ENCODE assay signal across 30 cellular contexts in genomic region chr1:2944705-2945104, GRCh38.
"Had no signal": no experiment of that assay in that cellular context is flagged by ENCODE, and none has a peak within 500 bp of the region (broad histone marks: within the 10 kb centered on the region; RNA-seq: fewer than 3 reads in every experiment).

No MANE protein-coding gene starts in this region.

- ATAC-seq: activated CD8-positive, alpha-beta T cell treated with anti-CD3 and anti-CD28 coated beads for 36 hours; activated naive CD8-positive, alpha-beta T cell treated with anti-CD3 and anti-CD28 coated beads, Interleukin-2, amount 50 U/mL, for 24 hours; PC-3 had no signal

- FAIRE-seq: TTC549 had no signal

- H3K27me3 Mint-ChIP-seq: activated CD4-positive, alpha-beta T cell treated with anti-CD3 and anti-CD28 coated beads, Interleukin-2, amount 10 ng/mL, durations not matched to agents 24 days and 14 days; activated CD8-positive, alpha-beta T cell treated with anti-CD3 and anti-CD28 coated beads for 36 hours had no signal

- H3K36me3 ChIP-seq: Peyer's patch, SJSA1 had no signal

- H3K27ac ChIP-seq: Peyer's patch, SJSA1 had no signal

- H3K4me3 ChIP-seq: Peyer's patch, SJSA1 had no signal

- H3K4me1 Mint-ChIP-seq: activated CD4-positive, alpha-beta T cell treated with anti-CD3 and anti-CD28 coated beads, Interleukin-2, amount 10 ng/mL, durations not matched to agents 24 days and 14 days; activated naive CD8-positive, alpha-beta T cell treated with anti-CD3 and anti-CD28 coated beads, Interleukin-2, amount 50 U/mL, for 24 hours had no signal

- H3K4me2 ChIP-seq: SK-N-SH had no signal

- DNase-seq: activated CD4-positive, alpha-beta T cell treated with anti-CD3 and anti-CD28 coated beads, Interleukin-2, amount 10 ng/mL, durations not matched to agents 24 days and 14 days; activated CD4-positive, alpha-beta T cell treated with anti-CD3 and anti-CD28 coated beads, Interleukin-2, amount 50 U/mL, for 4 hours; activated CD8-positive, alpha-beta T cell treated with anti-CD3 and anti-CD28 coated beads for 36 hours; activated gamma-delta T cell; activated naive CD4-positive, alpha-beta T cell treated with Interleukin-2 at 50 U/mL for 16 hours; activated naive CD8-positive, alpha-beta T cell treated with anti-CD3 and anti-CD28 coated beads, Interleukin-2, amount 50 U/mL, for 24 hours; activated T-cell treated with anti-CD3 and anti-CD28 coated beads, Interleukin-2, amount 50 U/mL, for 24 hours; anterior cingulate cortex; central memory CD4-positive, alpha-beta T cell; Karpas-422; KBM-7; MM.1S; NCI-H1105; NCI-H1417 treated with DMSO at 0.1 percent for 48 hours; NCI-H187 treated with DMSO at 0.1 percent for 48 hours; NCI-H2081 treated with DMSO at 0.1 percent for 48 hours; NCI-H226; NCI-H524 treated with DMSO at 0.1 percent for 48 hours; PC-3; RPMI8226; SHP77 treated with DMSO at 0.1 percent for 48 hours; SK-N-SH had no signal

- H3K36me3 Mint-ChIP-seq: activated naive CD8-positive, alpha-beta T cell had no signal

- H3K27ac Mint-ChIP-seq: activated CD4-positive, alpha-beta T cell treated with anti-CD3 and anti-CD28 coated beads, Interleukin-2, amount 10 ng/mL, durations not matched to agents 24 days and 14 days; activated CD8-positive, alpha-beta T cell treated with anti-CD3 and anti-CD28 coated beads for 36 hours; activated naive CD8-positive, alpha-beta T cell; activated naive CD8-positive, alpha-beta T cell treated with anti-CD3 and anti-CD28 coated beads, Interleukin-2, amount 50 U/mL, for 24 hours; activated T-cell treated with anti-CD3 and anti-CD28 coated beads, Interleukin-2, amount 50 U/mL, for 24 hours; activated T-helper 2 cell treated with anti-CD3 and anti-CD28 coated beads, Interferon-gamma antibody, Interleukin-2, Interleukin-4, amounts not matched to agents 10 μg/mL and 5 μg/mL and 100 μg/mL, durations not matched to agents 14 hours and 24 hours and 36 hours; brain; T-helper 1 cell treated with Interleukin-12 subunit alpha and Interleukin-12 subunit beta and Interleukin-4 antibody, amounts not matched to agents 30 μg/mL and 1 μg/mL, for 36 hours; T-helper 2 cell treated with Interferon-gamma antibody and Interleukin-4, amounts not matched to agents 5 μg/mL and 100 μg/mL, for 36 hours had no signal

- H3K9ac ChIP-seq: SK-N-SH had no signal

- H3K4me3 Mint-ChIP-seq: activated CD4-positive, alpha-beta T cell treated with anti-CD3 and anti-CD28 coated beads, Interleukin-2, amount 10 ng/mL, durations not matched to agents 24 days and 14 days; activated CD8-positive, alpha-beta T cell treated with anti-CD3 and anti-CD28 coated beads for 36 hours; activated naive CD8-positive, alpha-beta T cell; activated naive CD8-positive, alpha-beta T cell treated with anti-CD3 and anti-CD28 coated beads, Interleukin-2, amount 50 U/mL, for 24 hours; activated T-cell treated with anti-CD3 and anti-CD28 coated beads, Interleukin-2, amount 50 U/mL, for 24 hours; brain; T-helper 1 cell treated with Interleukin-12 subunit alpha and Interleukin-12 subunit beta and Interleukin-4 antibody, amounts not matched to agents 30 μg/mL and 1 μg/mL, for 36 hours; T-helper 2 cell treated with Interferon-gamma antibody and Interleukin-4, amounts not matched to agents 5 μg/mL and 100 μg/mL, for 36 hours had no signal

- H3K9me3 ChIP-seq: SK-N-SH had no signal

- H3K27me3 ChIP-seq: Peyer's patch, SJSA1 had no signal

- H3K4me1 ChIP-seq: Peyer's patch, SJSA1 had no signal
